8 cellular contexts compared by ENCODE assay signal in the genomic region with DNA sequence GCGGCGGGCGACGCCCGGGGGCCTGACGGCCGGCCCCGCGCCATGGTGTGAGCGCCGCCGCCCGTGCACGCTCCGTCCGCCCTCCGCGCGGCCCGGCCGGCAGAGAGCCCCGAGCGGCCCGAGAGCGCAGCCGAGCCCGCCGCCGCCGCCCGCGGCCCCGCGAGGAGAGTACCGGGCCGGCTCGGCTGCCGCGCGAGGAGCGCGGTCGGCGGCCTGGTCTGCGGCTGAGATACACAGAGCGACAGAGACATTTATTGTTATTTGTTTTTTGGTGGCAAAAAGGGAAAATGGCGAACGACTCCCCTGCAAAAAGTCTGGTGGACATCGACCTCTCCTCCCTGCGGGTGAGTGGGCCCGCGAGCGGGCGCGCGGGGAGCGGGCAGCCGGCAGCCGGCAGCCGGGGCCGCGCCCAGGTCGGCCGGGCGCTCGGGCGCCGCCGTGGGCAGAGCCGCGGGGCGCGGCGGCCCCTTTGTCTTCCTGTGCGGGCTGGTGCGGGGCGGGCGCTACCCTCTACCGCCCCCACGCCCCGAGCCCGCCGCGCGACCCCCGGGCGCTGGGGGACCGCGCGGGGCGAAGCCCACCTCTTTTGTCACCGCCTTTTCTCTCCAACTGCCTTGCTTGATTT. TPM values are rescaled to one million over a fixed set of nuclear protein-coding genes. Genes with fewer than 3 reads are reported as not detected.
DNase-seq lines count a peak whose midpoint lies in the region; ATAC-seq and TF ChIP-seq lines count a peak whose summit lies in the region.

No MANE protein-coding gene starts in this region.

- WGBS in ovary, 3 donors = 0 to 1% (median 0%) methylated on average over 66 to 92 of the region's 92 CpGs

- H3K27me3 Mint-ChIP-seq in activated CD4-positive, alpha-beta T cell treated with anti-CD3 and anti-CD28 coated beads, Interleukin-2, amount 10 ng/mL, durations not matched to agents 7 days and 5 days = no peaks in the 10 kb centered on the region
- H3K27me3 Mint-ChIP-seq in WTC11 (ENCODE audit: low read depth) = no peaks in the 10 kb centered on the region

- peak overlapping the region; percentile 53 for H3K4me2 ChIP-seq in fibroblast of lung (ENCODE audit: extremely low read depth, insufficient read depth, low read length)

- peak overlapping the region; percentile 68 for H3K27ac ChIP-seq in fibroblast of lung (ENCODE audit: insufficient read depth, low read length)
- H3K27ac ChIP-seq in ovary = peak overlapping the region; percentile 53 to 62

- H3K27me3 ChIP-seq in fibroblast of lung (ENCODE audit: control insufficient read depth, insufficient read depth, low read length) (no peaks in the 10 kb centered on the region), ovary (no peaks in the 10 kb centered on the region)

- intact Hi-C loops in ovary (cut with DNase I) = loop anchor here in 2 of 4 donors (5.0 to 10.0 kb wide), 2 partner anchors 137 to 281 kb away; no protein-coding TSS in a partner anchor

- H3K4me3 Mint-ChIP-seq in activated CD4-positive, alpha-beta T cell treated with anti-CD3 and anti-CD28 coated beads, Interleukin-2, amount 10 ng/mL, durations not matched to agents 7 days and 5 days = peak overlapping the region; percentile 62
- peak overlapping the region; percentile 57; the same call in 1 of the 2 replicates for H3K4me3 Mint-ChIP-seq in WTC11

- peaks cover 23% of the 10 kb centered on the region for H3K36me3 Mint-ChIP-seq in activated CD4-positive, alpha-beta T cell treated with anti-CD3 and anti-CD28 coated beads, Interleukin-2, amount 10 ng/mL, durations not matched to agents 7 days and 5 days (ENCODE audit: low read depth)
- H3K36me3 Mint-ChIP-seq in WTC11 = peaks cover 10% of the 10 kb centered on the region

- CTCF ChIA-PET in activated CD4-positive, alpha-beta T cell treated with anti-CD3 and anti-CD28 coated beads, Interleukin-2, amount 10 ng/mL, durations not matched to agents 7 days and 5 days (lab: Charles Lee) = interaction anchor here (1.3 to 1.9 kb wide), 4 partner anchors 11 to 21 kb away, joined by 5 to 9 read pairs (median 6); no protein-coding TSS in a partner anchor
- CTCF ChIA-PET in WTC11 (lab: Charles Lee) = interaction anchor here (0.7 to 1.3 kb wide), 5 partner anchors 11 to 179 kb away, joined by 3 to 4 read pairs (median 4); no protein-coding TSS in a partner anchor

- ATAC-seq in HG03039 (IDR thresholded peaks at IDR 0.05; ENCODE audit: unreplicated experiment) = peak; percentile 15
- peak; percentile 4; the same call in 1 of the 2 replicates for ATAC-seq in WTC11

- no peak overlapping the region for H2AFZ ChIP-seq in fibroblast of lung (ENCODE audit: low read length)

- no peaks in the 10 kb centered on the region for H4K20me1 ChIP-seq in fibroblast of lung (ENCODE audit: control insufficient read depth, extremely low read depth, insufficient read depth, low read length)

- H3K4me3 ChIP-seq in fibroblast of lung (replicated peaks in 1 of 4; ENCODE audit: control extremely low read depth in 1 of 4, insufficient read depth in 1 of 4, low read depth in 3 of 4, low read length in 4 of 4) (peak overlapping the region; percentile 63 to 98 (median 78)), ovary (peak overlapping the region; percentile 78)

- no peak for TF ChIP-seq EP300 in ovary (IDR thresholded peaks at IDR 0.05)

- no peaks in the 10 kb centered on the region for H3K4me1 ChIP-seq in fibroblast of lung (ENCODE audit: control insufficient read depth, extremely low read depth, insufficient read depth, low read length)
- peaks cover 13% of the 10 kb centered on the region for H3K4me1 ChIP-seq in ovary (ENCODE audit: insufficient read depth)

- DNase-seq in activated CD4-positive, alpha-beta T cell treated with anti-CD3 and anti-CD28 coated beads, Interleukin-2, amount 10 ng/mL, durations not matched to agents 7 days and 5 days = no peak
- no peak for DNase-seq in activated CD4-positive, alpha-beta T cell treated with anti-CD3 and anti-CD28 coated beads for 4 hours
- DNase-seq in WTC11 (ENCODE audit: low spot score) = no peak
- DNase-seq in fibroblast of lung (ENCODE audit: low read depth in 2 of 2) = no peak
- peak in 4 of 5 donors; percentile 21 to 50 (median 40) for DNase-seq in ovary
- no peak for DNase-seq in NCI-H524 treated with DMSO at 0.1 percent for 48 hours (lab: John Stamatoyannopoulos, UW)
- no peak for DNase-seq in AML-193 (lab: John Stamatoyannopoulos, UW)

- TF ChIP-seq POLR2A in ovary (IDR thresholded peaks at IDR 0.05) = no peak

- H3K36me3 ChIP-seq in fibroblast of lung (ENCODE audit: control insufficient read depth, insufficient read depth, low read length) (no peaks in the 10 kb centered on the region), ovary (no peaks in the 10 kb centered on the region)

- peak overlapping the region; percentile 75 for H3K9ac ChIP-seq in fibroblast of lung (ENCODE audit: insufficient read depth, low read length)

- peaks cover 5% of the 10 kb centered on the region for H3K9me3 Mint-ChIP-seq in activated CD4-positive, alpha-beta T cell treated with anti-CD3 and anti-CD28 coated beads, Interleukin-2, amount 10 ng/mL, durations not matched to agents 7 days and 5 days
- H3K9me3 Mint-ChIP-seq in WTC11 = peaks cover 4% of the 10 kb centered on the region

- TF ChIP-seq CTCF in WTC11 (IDR thresholded peaks at IDR 0.05) (no peak), fibroblast of lung (conservative IDR thresholded peaks at IDR 0.05 in 1 of 2, IDR thresholded peaks at IDR 0.05 in 1 of 2; ENCODE audit: low read depth in 1 of 2, low read length in 2 of 2) (no peak), ovary (IDR thresholded peaks at IDR 0.05) (no peak)

- no peak overlapping the region for H3K27ac Mint-ChIP-seq in activated CD4-positive, alpha-beta T cell treated with anti-CD3 and anti-CD28 coated beads, Interleukin-2, amount 10 ng/mL, durations not matched to agents 7 days and 5 days
- no peak overlapping the region for H3K27ac Mint-ChIP-seq in WTC11

- H3K9me3 ChIP-seq in fibroblast of lung (ENCODE audit: control insufficient read depth, insufficient read depth, low read depth, low read length) (no peaks in the 10 kb centered on the region), ovary (no peaks in the 10 kb centered on the region)

- H3K4me1 Mint-ChIP-seq in activated CD4-positive, alpha-beta T cell treated with anti-CD3 and anti-CD28 coated beads, Interleukin-2, amount 10 ng/mL, durations not matched to agents 7 days and 5 days = peaks cover 20% of the 10 kb centered on the region
- peaks cover 14% of the 10 kb centered on the region for H3K4me1 Mint-ChIP-seq in WTC11

- POLR2A ChIA-PET in activated CD4-positive, alpha-beta T cell treated with anti-CD3 and anti-CD28 coated beads, Interleukin-2, amount 10 ng/mL, durations not matched to agents 7 days and 5 days (lab: Charles Lee) = interaction anchor here (2.7 kb wide), 1 partner anchor 223 kb away, joined by 9 read pairs; a partner anchor contains a TSS
- POLR2A ChIA-PET in WTC11 (lab: Charles Lee) = interaction anchor here (1.3 kb wide), 1 partner anchor 9 kb away, joined by 3 read pairs; no protein-coding TSS in a partner anchor

- H3K79me2 ChIP-seq in fibroblast of lung (ENCODE audit: control insufficient read depth, insufficient read depth, low read length) = peaks cover 50% of the 10 kb centered on the region

TF ChIP-seq in WTC11, 78 proteins besides CTCF, POLR2A, EP300 and RAD21 (continues in another document):
- TF ChIP-seq TEAD4 (CRISPR knock-in tag; IDR thresholded peaks at IDR 0.05) (no peak), JUN (CRISPR knock-in tag; IDR thresholded peaks at IDR 0.05) (no peak), FOXK1 (CRISPR knock-in tag; IDR thresholded peaks at IDR 0.05) (no peak), ESRRA (CRISPR knock-in tag; IDR thresholded peaks at IDR 0.05; ENCODE audit: borderline replicate concordance) (no peak), CREB1 (CRISPR knock-in tag; IDR thresholded peaks at IDR 0.05) (no peak), ZNF317 (CRISPR knock-in tag; IDR thresholded peaks at IDR 0.05; ENCODE audit: borderline replicate concordance, low read depth) (no peak), ZNF416 (CRISPR knock-in tag; IDR thresholded peaks at IDR 0.05) (no peak), MXD4 (CRISPR knock-in tag; IDR thresholded peaks at IDR 0.05; ENCODE audit: borderline replicate concordance) (no peak), SMAD4 (CRISPR knock-in tag; IDR thresholded peaks at IDR 0.05) (no peak), KAT7 (CRISPR knock-in tag; IDR thresholded peaks at IDR 0.05; ENCODE audit: borderline replicate concordance) (no peak), HMGA2 (CRISPR knock-in tag; IDR thresholded peaks at IDR 0.05) (no peak), SOX15 (CRISPR knock-in tag; IDR thresholded peaks at IDR 0.05) (no peak), NR3C1 (CRISPR knock-in tag; conservative IDR thresholded peaks at IDR 0.05; ENCODE audit: low read depth) (no peak)
- TF ChIP-seq, protein P1, sequence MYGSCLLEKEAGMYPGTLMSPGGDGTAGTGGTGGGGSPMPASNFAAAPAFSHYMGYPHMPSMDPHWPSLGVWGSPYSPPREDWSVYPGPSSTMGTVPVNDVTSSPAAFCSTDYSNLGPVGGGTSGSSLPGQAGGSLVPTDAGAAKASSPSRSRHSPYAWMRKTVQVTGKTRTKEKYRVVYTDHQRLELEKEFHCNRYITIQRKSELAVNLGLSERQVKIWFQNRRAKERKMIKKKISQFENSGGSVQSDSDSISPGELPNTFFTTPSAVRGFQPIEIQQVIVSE (CRISPR knock-in tag; IDR thresholded peaks at IDR 0.05; ENCODE audit: borderline replicate concordance) = no peak
- TF ChIP-seq, protein P2, sequence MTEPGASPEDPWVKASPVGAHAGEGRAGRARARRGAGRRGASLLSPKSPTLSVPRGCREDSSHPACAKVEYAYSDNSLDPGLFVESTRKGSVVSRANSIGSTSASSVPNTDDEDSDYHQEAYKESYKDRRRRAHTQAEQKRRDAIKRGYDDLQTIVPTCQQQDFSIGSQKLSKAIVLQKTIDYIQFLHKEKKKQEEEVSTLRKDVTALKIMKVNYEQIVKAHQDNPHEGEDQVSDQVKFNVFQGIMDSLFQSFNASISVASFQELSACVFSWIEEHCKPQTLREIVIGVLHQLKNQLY (CRISPR knock-in tag; IDR thresholded peaks at IDR 0.05) = no peak
- TF ChIP-seq, protein P3, sequence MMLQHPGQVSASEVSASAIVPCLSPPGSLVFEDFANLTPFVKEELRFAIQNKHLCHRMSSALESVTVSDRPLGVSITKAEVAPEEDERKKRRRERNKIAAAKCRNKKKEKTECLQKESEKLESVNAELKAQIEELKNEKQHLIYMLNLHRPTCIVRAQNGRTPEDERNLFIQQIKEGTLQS (CRISPR knock-in tag; conservative IDR thresholded peaks at IDR 0.05) = no peak

RNA-seq across cellular contexts. Expression of a gene that starts 0.4 kb away (rescaled TPM):
- total RNA-seq in activated CD4-positive, alpha-beta T cell treated with anti-CD3 and anti-CD28 coated beads, Interleukin-2, amount 10 ng/mL, durations not matched to agents 7 days and 5 days = 100 to 1,000 TPM; 129 to 142 TPM
- total RNA-seq in WTC11 (2021) = 82.6 to 112 TPM (median 87.3 TPM) in 3 replicates
- 164 and 210 TPM in 2 replicates for total RNA-seq in fibroblast of lung
- 113 and 170 TPM in 2 replicates for polyA plus RNA-seq in fibroblast of lung
- polyA plus RNA-seq in fibroblast of lung (2012) = 135 and 190 TPM in 2 replicates
- 104 and 141 TPM in 2 replicates for polyA minus RNA-seq in fibroblast of lung (ENCODE audit: low replicate concordance)
- total RNA-seq in ovary = 10 to 100 TPM; 38.4 to 60.9 (median 49.7) TPM
- 10 to 100 TPM; 23.9 to 55.5 TPM for polyA plus RNA-seq in ovary

Comparison
In these comparisons a context has a peak if more than half of its experiments do, and no peak if none do; other contexts are left out.
1. DNase-seq: peak in ovary (4 of 5); none in activated CD4-positive, alpha-beta T cell treated with anti-CD3 and anti-CD28 coated beads, Interleukin-2, amount 10 ng/mL, durations not matched to agents 7 days and 5 days (single experiment), activated CD4-positive, alpha-beta T cell treated with anti-CD3 and anti-CD28 coated beads for 4 hours (0 of 2), WTC11 (single experiment), fibroblast of lung (0 of 2), NCI-H524 treated with DMSO at 0.1 percent for 48 hours (single experiment) and AML-193 (0 of 2).